Comparison of ENCODE assay signal across 1 cellular context in the genomic region with DNA sequence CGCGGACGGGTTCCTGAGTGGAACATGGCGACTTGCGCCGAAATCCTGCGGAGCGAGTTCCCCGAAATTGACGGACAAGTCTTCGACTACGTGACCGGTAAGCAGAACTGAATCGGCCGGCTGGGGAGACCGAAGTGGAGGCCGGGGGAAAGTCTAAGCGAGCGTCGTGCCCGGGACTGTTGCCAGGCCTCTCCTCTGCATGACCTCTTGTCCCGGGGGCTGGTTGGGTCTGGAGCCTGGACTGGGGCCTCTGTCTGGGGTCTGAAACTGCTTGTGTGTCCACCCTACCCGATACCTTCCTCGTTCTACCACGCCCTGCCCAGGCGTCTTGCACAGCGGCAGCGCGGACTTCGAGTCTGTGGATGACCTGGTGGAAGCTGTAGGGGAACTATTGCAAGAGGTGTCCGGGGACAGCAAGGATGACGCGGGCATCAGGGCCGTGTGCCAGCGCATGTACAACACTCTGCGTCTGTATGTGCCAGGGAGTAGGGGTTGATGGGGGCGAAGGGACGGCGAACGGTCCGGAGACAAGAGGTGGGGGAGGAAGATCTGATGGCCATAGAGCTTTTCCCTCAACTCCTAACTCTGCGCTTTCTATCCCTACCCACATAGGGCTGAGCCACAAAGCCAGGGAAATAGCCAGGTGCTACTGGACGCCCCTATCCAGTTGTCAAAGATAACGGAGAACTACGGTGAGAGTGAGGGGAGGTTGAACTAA.
A peak's percentile ranks its signal among the peaks of the same experiment; 100 is the strongest.
TF ChIP-seq lines count a peak whose summit lies in the region.

A gene with protein sequence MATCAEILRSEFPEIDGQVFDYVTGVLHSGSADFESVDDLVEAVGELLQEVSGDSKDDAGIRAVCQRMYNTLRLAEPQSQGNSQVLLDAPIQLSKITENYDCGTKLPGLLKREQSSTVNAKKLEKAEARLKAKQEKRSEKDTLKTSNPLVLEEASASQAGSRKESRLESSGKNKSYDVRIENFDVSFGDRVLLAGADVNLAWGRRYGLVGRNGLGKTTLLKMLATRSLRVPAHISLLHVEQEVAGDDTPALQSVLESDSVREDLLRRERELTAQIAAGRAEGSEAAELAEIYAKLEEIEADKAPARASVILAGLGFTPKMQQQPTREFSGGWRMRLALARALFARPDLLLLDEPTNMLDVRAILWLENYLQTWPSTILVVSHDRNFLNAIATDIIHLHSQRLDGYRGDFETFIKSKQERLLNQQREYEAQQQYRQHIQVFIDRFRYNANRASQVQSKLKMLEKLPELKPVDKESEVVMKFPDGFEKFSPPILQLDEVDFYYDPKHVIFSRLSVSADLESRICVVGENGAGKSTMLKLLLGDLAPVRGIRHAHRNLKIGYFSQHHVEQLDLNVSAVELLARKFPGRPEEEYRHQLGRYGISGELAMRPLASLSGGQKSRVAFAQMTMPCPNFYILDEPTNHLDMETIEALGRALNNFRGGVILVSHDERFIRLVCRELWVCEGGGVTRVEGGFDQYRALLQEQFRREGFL (plus strand): TSS at position 16 of the 718 bp plus-strand sequence. CDS start 9 bp downstream, at position 25.

TF ChIP-seq in GM12878, 131 proteins besides CTCF, POLR2A, EP300 and RAD21 (continues in another document):
- TF ChIP-seq KDM1A (IDR thresholded peaks at IDR 0.05; ENCODE audit: borderline replicate concordance) (no peak), SMC3 (IDR thresholded peaks at IDR 0.05; ENCODE audit: borderline replicate concordance, low read length) (no peak), KAT2A (conservative IDR thresholded peaks at IDR 0.05; ENCODE audit: control insufficient read depth, low read depth, low read length) (no peak), HDAC6 (IDR thresholded peaks at IDR 0.05; ENCODE audit: unreplicated experiment) (no peak), IKZF1 (conservative IDR thresholded peaks at IDR 0.05) (no peak), PML (IDR thresholded peaks at IDR 0.05; ENCODE audit: low read length) (peak; percentile 47; the same call in 1 of the 2 replicates), HDAC2 (IDR thresholded peaks at IDR 0.05) (no peak), CBFB (IDR thresholded peaks at IDR 0.05; ENCODE audit: low read depth) (peak; percentile 20; the same call in 1 of the 2 replicates), TCF3 (IDR thresholded peaks at IDR 0.05; ENCODE audit: borderline replicate concordance, insufficient read depth, low read depth, low read length) (no peak), CBX5 (IDR thresholded peaks at IDR 0.05; ENCODE audit: low read depth) (no peak), POU2F2 (IDR thresholded peaks at IDR 0.05; ENCODE audit: borderline replicate concordance, low read depth, low read length) (no peak), CREB1 (IDR thresholded peaks at IDR 0.05; ENCODE audit: low read depth) (no peak), SP1 (IDR thresholded peaks at IDR 0.05; ENCODE audit: low read depth, low read length) (peak; percentile 0), SIN3A (IDR thresholded peaks at IDR 0.05; ENCODE audit: low read depth, low read length) (no peak; the same call in 1 of the 2 replicates), MYC (IDR thresholded peaks at IDR 0.05; ENCODE audit: insufficient read depth, insufficient read length, insufficient replicate concordance, low read length, severe bottlenecking) (no peak), TCF7 (IDR thresholded peaks at IDR 0.05; ENCODE audit: borderline replicate concordance) (no peak), ESRRA (IDR thresholded peaks at IDR 0.05; ENCODE audit: low read length) (no peak), NR2F1 (conservative IDR thresholded peaks at IDR 0.05) (peak; percentile 53; the same call in 1 of the 2 replicates), KLF5 (IDR thresholded peaks at IDR 0.05; ENCODE audit: partially characterized antibody) (no peak), TAF1 (IDR thresholded peaks at IDR 0.05; ENCODE audit: borderline replicate concordance, low read depth, low read length) (peak; percentile 80), IKZF2 (IDR thresholded peaks at IDR 0.05) (no peak), PAX8 (IDR thresholded peaks at IDR 0.05) (no peak), POLR2AphosphoS2 (IDR thresholded peaks at IDR 0.05; ENCODE audit: low read depth, low read length) (peak; percentile 89; the same call in 1 of the 2 replicates), WRNIP1 (IDR thresholded peaks at IDR 0.05; ENCODE audit: borderline replicate concordance, low read depth, low read length) (no peak), BACH1 (IDR thresholded peaks at IDR 0.05; ENCODE audit: borderline replicate concordance) (peak; percentile 37; the same call in 1 of the 2 replicates), CEBPB (IDR thresholded peaks at IDR 0.05; ENCODE audit: borderline replicate concordance in 1 of 2, low read depth in 2 of 2, low read length in 2 of 2) (no peak), MTA3 (IDR thresholded peaks at IDR 0.05; ENCODE audit: borderline replicate concordance, low read length) (no peak), YBX1 (IDR thresholded peaks at IDR 0.05) (no peak), TARDBP (IDR thresholded peaks at IDR 0.05; ENCODE audit: borderline replicate concordance) (no peak), SMARCA5 (IDR thresholded peaks at IDR 0.05) (no peak), TBL1XR1 (IDR thresholded peaks at IDR 0.05; ENCODE audit: low read depth, low read length) (no peak), ZNF384 (IDR thresholded peaks at IDR 0.05; ENCODE audit: borderline replicate concordance, low read depth, low read length) (no peak), CREM (IDR thresholded peaks at IDR 0.05; ENCODE audit: low read depth) (no peak), CHD1 (IDR thresholded peaks at IDR 0.05; ENCODE audit: low read depth, low read length) (no peak)
- TF ChIP-seq, protein P1, sequence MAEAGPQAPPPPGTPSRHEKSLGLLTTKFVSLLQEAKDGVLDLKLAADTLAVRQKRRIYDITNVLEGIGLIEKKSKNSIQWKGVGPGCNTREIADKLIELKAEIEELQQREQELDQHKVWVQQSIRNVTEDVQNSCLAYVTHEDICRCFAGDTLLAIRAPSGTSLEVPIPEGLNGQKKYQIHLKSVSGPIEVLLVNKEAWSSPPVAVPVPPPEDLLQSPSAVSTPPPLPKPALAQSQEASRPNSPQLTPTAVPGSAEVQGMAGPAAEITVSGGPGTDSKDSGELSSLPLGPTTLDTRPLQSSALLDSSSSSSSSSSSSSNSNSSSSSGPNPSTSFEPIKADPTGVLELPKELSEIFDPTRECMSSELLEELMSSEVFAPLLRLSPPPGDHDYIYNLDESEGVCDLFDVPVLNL (IDR thresholded peaks at IDR 0.05; ENCODE audit: low read depth, low read length) = no peak
- TF ChIP-seq, protein P2, sequence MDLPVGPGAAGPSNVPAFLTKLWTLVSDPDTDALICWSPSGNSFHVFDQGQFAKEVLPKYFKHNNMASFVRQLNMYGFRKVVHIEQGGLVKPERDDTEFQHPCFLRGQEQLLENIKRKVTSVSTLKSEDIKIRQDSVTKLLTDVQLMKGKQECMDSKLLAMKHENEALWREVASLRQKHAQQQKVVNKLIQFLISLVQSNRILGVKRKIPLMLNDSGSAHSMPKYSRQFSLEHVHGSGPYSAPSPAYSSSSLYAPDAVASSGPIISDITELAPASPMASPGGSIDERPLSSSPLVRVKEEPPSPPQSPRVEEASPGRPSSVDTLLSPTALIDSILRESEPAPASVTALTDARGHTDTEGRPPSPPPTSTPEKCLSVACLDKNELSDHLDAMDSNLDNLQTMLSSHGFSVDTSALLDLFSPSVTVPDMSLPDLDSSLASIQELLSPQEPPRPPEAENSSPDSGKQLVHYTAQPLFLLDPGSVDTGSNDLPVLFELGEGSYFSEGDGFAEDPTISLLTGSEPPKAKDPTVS (IDR thresholded peaks at IDR 0.05; ENCODE audit: low read depth, low read length) = no peak
- TF ChIP-seq, protein P3, sequence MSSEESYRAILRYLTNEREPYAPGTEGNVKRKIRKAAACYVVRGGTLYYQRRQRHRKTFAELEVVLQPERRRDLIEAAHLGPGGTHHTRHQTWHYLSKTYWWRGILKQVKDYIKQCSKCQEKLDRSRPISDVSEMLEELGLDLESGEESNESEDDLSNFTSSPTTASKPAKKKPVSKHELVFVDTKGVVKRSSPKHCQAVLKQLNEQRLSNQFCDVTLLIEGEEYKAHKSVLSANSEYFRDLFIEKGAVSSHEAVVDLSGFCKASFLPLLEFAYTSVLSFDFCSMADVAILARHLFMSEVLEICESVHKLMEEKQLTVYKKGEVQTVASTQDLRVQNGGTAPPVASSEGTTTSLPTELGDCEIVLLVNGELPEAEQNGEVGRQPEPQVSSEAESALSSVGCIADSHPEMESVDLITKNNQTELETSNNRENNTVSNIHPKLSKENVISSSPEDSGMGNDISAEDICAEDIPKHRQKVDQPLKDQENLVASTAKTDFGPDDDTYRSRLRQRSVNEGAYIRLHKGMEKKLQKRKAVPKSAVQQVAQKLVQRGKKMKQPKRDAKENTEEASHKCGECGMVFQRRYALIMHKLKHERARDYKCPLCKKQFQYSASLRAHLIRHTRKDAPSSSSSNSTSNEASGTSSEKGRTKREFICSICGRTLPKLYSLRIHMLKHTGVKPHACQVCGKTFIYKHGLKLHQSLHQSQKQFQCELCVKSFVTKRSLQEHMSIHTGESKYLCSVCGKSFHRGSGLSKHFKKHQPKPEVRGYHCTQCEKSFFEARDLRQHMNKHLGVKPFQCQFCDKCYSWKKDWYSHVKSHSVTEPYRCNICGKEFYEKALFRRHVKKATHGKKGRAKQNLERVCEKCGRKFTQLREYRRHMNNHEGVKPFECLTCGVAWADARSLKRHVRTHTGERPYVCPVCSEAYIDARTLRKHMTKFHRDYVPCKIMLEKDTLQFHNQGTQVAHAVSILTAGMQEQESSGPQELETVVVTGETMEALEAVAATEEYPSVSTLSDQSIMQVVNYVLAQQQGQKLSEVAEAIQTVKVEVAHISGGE (CRISPR knock-in tag; IDR thresholded peaks at IDR 0.05) = no peak
- TF ChIP-seq, protein P4, sequence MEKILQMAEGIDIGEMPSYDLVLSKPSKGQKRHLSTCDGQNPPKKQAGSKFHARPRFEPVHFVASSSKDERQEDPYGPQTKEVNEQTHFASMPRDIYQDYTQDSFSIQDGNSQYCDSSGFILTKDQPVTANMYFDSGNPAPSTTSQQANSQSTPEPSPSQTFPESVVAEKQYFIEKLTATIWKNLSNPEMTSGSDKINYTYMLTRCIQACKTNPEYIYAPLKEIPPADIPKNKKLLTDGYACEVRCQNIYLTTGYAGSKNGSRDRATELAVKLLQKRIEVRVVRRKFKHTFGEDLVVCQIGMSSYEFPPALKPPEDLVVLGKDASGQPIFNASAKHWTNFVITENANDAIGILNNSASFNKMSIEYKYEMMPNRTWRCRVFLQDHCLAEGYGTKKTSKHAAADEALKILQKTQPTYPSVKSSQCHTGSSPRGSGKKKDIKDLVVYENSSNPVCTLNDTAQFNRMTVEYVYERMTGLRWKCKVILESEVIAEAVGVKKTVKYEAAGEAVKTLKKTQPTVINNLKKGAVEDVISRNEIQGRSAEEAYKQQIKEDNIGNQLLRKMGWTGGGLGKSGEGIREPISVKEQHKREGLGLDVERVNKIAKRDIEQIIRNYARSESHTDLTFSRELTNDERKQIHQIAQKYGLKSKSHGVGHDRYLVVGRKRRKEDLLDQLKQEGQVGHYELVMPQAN (conservative IDR thresholded peaks at IDR 0.05) = peak; percentile 78
- TF ChIP-seq, protein P5, sequence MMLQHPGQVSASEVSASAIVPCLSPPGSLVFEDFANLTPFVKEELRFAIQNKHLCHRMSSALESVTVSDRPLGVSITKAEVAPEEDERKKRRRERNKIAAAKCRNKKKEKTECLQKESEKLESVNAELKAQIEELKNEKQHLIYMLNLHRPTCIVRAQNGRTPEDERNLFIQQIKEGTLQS (IDR thresholded peaks at IDR 0.05; ENCODE audit: borderline replicate concordance, extremely low read depth, low read depth, low read length) = no peak
- TF ChIP-seq, protein P6, sequence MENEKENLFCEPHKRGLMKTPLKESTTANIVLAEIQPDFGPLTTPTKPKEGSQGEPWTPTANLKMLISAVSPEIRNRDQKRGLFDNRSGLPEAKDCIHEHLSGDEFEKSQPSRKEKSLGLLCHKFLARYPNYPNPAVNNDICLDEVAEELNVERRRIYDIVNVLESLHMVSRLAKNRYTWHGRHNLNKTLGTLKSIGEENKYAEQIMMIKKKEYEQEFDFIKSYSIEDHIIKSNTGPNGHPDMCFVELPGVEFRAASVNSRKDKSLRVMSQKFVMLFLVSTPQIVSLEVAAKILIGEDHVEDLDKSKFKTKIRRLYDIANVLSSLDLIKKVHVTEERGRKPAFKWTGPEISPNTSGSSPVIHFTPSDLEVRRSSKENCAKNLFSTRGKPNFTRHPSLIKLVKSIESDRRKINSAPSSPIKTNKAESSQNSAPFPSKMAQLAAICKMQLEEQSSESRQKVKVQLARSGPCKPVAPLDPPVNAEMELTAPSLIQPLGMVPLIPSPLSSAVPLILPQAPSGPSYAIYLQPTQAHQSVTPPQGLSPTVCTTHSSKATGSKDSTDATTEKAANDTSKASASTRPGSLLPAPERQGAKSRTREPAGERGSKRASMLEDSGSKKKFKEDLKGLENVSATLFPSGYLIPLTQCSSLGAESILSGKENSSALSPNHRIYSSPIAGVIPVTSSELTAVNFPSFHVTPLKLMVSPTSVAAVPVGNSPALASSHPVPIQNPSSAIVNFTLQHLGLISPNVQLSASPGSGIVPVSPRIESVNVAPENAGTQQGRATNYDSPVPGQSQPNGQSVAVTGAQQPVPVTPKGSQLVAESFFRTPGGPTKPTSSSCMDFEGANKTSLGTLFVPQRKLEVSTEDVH (IDR thresholded peaks at IDR 0.05; ENCODE audit: low read depth, partially characterized antibody) = no peak
- TF ChIP-seq, protein P7, sequence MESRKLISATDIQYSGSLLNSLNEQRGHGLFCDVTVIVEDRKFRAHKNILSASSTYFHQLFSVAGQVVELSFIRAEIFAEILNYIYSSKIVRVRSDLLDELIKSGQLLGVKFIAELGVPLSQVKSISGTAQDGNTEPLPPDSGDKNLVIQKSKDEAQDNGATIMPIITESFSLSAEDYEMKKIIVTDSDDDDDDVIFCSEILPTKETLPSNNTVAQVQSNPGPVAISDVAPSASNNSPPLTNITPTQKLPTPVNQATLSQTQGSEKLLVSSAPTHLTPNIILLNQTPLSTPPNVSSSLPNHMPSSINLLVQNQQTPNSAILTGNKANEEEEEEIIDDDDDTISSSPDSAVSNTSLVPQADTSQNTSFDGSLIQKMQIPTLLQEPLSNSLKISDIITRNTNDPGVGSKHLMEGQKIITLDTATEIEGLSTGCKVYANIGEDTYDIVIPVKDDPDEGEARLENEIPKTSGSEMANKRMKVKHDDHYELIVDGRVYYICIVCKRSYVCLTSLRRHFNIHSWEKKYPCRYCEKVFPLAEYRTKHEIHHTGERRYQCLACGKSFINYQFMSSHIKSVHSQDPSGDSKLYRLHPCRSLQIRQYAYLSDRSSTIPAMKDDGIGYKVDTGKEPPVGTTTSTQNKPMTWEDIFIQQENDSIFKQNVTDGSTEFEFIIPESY (IDR thresholded peaks at IDR 0.05) = no peak
- TF ChIP-seq, protein P8, sequence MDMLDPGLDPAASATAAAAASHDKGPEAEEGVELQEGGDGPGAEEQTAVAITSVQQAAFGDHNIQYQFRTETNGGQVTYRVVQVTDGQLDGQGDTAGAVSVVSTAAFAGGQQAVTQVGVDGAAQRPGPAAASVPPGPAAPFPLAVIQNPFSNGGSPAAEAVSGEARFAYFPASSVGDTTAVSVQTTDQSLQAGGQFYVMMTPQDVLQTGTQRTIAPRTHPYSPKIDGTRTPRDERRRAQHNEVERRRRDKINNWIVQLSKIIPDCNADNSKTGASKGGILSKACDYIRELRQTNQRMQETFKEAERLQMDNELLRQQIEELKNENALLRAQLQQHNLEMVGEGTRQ (IDR thresholded peaks at IDR 0.05; ENCODE audit: borderline replicate concordance, low read depth, low read length) = no peak
- TF ChIP-seq, protein P9, sequence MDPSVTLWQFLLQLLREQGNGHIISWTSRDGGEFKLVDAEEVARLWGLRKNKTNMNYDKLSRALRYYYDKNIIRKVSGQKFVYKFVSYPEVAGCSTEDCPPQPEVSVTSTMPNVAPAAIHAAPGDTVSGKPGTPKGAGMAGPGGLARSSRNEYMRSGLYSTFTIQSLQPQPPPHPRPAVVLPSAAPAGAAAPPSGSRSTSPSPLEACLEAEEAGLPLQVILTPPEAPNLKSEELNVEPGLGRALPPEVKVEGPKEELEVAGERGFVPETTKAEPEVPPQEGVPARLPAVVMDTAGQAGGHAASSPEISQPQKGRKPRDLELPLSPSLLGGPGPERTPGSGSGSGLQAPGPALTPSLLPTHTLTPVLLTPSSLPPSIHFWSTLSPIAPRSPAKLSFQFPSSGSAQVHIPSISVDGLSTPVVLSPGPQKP (IDR thresholded peaks at IDR 0.05; ENCODE audit: low read depth, low read length) = no peak
